Comparison of ENCODE assay signal across 25 cellular contexts in the genomic region with DNA sequence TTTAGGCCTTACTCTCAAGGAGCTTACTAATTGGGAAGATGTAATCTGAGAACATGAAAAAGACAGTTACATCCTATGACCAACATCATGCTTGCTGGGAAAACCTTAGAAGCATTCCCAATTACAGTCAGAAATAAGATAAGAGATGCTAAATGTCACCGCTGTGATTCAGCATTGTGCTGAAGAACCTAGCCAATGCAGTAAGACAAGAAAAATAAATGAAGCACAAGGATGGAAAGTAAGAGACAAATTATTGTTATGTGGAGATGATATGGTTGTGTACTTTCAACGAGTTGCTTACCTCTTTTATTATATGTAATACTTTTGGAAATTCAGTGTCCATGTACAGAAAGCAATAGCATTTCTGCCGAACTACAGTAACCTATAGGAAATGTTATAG.
"Had no signal": no experiment of that assay in that cellular context is flagged by ENCODE, and none has a peak within 500 bp of the region (broad histone marks: within the 10 kb centered on the region; RNA-seq: fewer than 3 reads in every experiment).

No MANE protein-coding gene starts in this region.

- H3K9me3 Mint-ChIP-seq: natural killer cell had no signal

- H3K27ac ChIP-seq: neural progenitor cell, parathyroid adenoma, psoas muscle, sigmoid colon, transverse colon had no signal

- H3K36me3 Mint-ChIP-seq: natural killer cell; neural progenitor cell; stimulated activated memory B cell treated with anti-CD40 and anti-IgM and Interleukin-4, amounts not matched to agents 10 μg/mL and 1 μg/mL and 100 μg/mL, for 72 hours had no signal

- H3K9me3 ChIP-seq: sigmoid colon, testis, transverse colon had no signal

- H3K4me3 Mint-ChIP-seq: activated B cell treated with CpG ODN at 0.5 μM for 24 hours; memory B cell; natural killer cell; neural progenitor cell; stimulated activated memory B cell treated with anti-CD40 and anti-IgM and Interleukin-4, amounts not matched to agents 10 μg/mL and 1 μg/mL and 100 μg/mL, for 72 hours; T-helper 2 cell treated with Interferon-gamma antibody and Interleukin-4, amounts not matched to agents 5 μg/mL and 100 μg/mL, for 36 hours had no signal

- H3K27me3 ChIP-seq: gastroesophageal sphincter, neural progenitor cell, sigmoid colon, testis, transverse colon had no signal

- ATAC-seq: gastroesophageal sphincter; left cardiac atrium; natural killer cell; psoas muscle; stimulated activated memory B cell treated with anti-CD40 and anti-IgM and Interleukin-4, amounts not matched to agents 10 μg/mL and 1 μg/mL and 100 μg/mL, for 72 hours had no signal

- H3K4me1 Mint-ChIP-seq: natural killer cell, neural progenitor cell had no signal

- H3K27me3 Mint-ChIP-seq: activated B cell treated with CpG ODN at 0.5 μM for 24 hours; activated T-helper 17 cell treated with anti-CD3 and anti-CD28 coated beads, Interleukin-2, amount 50 U/mL, for 72 hours; memory B cell; stimulated activated memory B cell treated with anti-CD40 and anti-IgM and Interleukin-4, amounts not matched to agents 10 μg/mL and 1 μg/mL and 100 μg/mL, for 72 hours had no signal

- H3K4me3 ChIP-seq: gastroesophageal sphincter, neural progenitor cell, psoas muscle, sigmoid colon, testis, transverse colon had no signal

- H3K36me3 ChIP-seq: gastroesophageal sphincter, neural progenitor cell, sigmoid colon, transverse colon had no signal

- H3K27ac Mint-ChIP-seq: activated B cell treated with CpG ODN at 0.5 μM for 24 hours; activated T-helper 17 cell treated with anti-CD3 and anti-CD28 coated beads, Interleukin-2, amount 50 U/mL, for 72 hours; memory B cell; natural killer cell; neural progenitor cell; stimulated activated memory B cell treated with anti-CD40 and anti-IgM and Interleukin-4, amounts not matched to agents 10 μg/mL and 1 μg/mL and 100 μg/mL, for 72 hours; T-helper 2 cell treated with Interferon-gamma antibody and Interleukin-4, amounts not matched to agents 5 μg/mL and 100 μg/mL, for 36 hours had no signal

- DNase-seq: activated B cell treated with CpG ODN at 0.5 μM for 24 hours; activated CD4-positive, alpha-beta T cell treated with anti-CD3 and anti-CD28 coated beads, Interleukin-2, amount 50 U/mL, for 4 hours; activated CD8-positive, alpha-beta memory T cell treated with anti-CD3 and anti-CD28 coated beads, Interleukin-2, amount 50 U/mL, for 4 hours; activated gamma-delta T cell treated with Interleukin-2 at 50 U/mL for 16 hours; activated T-cell treated with anti-CD3 and anti-CD28 coated beads, Interleukin-2, amount 50 U/mL, for 1 hour; amygdala; caudate nucleus; hippocampal formation; left cardiac atrium; natural killer cell; occipital lobe; psoas muscle; sigmoid colon; small intestine; stimulated activated CD4-positive, alpha-beta T cell treated with anti-CD3 and anti-CD28 coated beads, Interleukin-4, amount 100 ng/mL, for 4 hours; stimulated activated CD8-positive, alpha-beta memory T cell treated with anti-CD3 and anti-CD28 coated beads, Interleukin-4, amount 100 ng/mL, for 48 hours; testis; transverse colon had no signal
